Comparison of ENCODE assay signal across 11 cellular contexts in the genomic region with DNA sequence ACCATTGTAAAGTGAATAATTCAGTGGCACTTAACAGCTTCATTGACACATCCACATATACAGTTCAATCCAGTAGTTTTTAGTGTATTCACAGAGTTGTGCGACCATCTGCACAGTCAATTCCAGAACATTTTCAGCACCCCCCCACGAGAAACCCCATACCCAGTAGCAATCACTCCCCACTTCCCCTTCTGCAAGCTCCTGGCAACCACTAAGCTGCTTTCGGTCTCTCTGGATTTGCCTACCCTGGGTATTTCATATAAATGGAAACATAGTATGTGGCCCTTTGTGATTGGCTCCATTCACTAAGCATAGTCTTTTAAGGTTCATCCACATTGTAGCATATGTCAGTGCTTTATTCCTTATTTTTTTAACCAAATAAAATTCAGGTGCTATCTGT. TPM values are rescaled to one million over a fixed set of nuclear protein-coding genes. Genes with fewer than 3 reads are reported as not detected.
A peak's percentile ranks its signal among the peaks of the same experiment; 100 is the strongest.
DNase-seq lines count a peak whose midpoint lies in the region; ATAC-seq, FAIRE-seq and TF ChIP-seq lines count a peak whose summit lies in the region.
"Had no signal": no experiment of that assay in that cellular context is flagged by ENCODE, and none has a peak within 500 bp of the region (broad histone marks: within the 10 kb centered on the region; RNA-seq: fewer than 3 reads in every experiment).

No MANE protein-coding gene starts in this region.

- no peaks in the 10 kb centered on the region for H4K20me1 ChIP-seq in HepG2 (ENCODE audit: insufficient read depth, low read length)

- no peak for TF ChIP-seq POLR2A in HepG2 (IDR thresholded peaks at IDR 0.05; ENCODE audit: insufficient read depth in 1 of 2, low read depth in 2 of 2, low read length in 2 of 2)

- H3K36me3 Mint-ChIP-seq in activated T-helper 1 cell treated with anti-CD3 and anti-CD28 coated beads, Interleukin-12 subunit alpha, Interleukin-12 subunit beta, Interleukin-2, Interleukin-4 antibody, amounts not matched to agents 30 ng/mL and 10 ng/mL and 1 ng/mL, durations not matched to agents 14 hours and 24 hours and 36 hours (ENCODE audit: low read depth): peaks cover 34% of the 10 kb centered on the region

- H3K27ac ChIP-seq in HepG2 (ENCODE audit: extremely low read length, insufficient read depth, low read length) (no peak overlapping the region), right atrium auricular region (no peak overlapping the region)

- in situ Hi-C loops in HepG2 (cut with HindIII; ENCODE audit: extremely low pct_ligation_motif_present, low pct_unique_long_range_greater_than_20kb): loop anchor here (5.0 to 25.0 kb wide), 2 partner anchors 236 to 631 kb away; no protein-coding TSS in a partner anchor

- CTCF ChIA-PET in HepG2 (lab: Yijun Ruan, JAX; ENCODE audit: low intra/inter-chr PET ratio, low total read pairs): interaction anchor here (1.4 kb wide), 1 partner anchor 235 kb away, joined by 6 read pairs; no protein-coding TSS in a partner anchor

- POLR2A ChIA-PET in HepG2 (lab: Yijun Ruan, JAX): no interaction called here

- peaks cover 0 to 4% of the 10 kb centered on the region in 2 experiments; a peak in 2 of 5 replicates for H3K36me3 ChIP-seq in HepG2 (replicated peaks in 1 of 2; ENCODE audit: control insufficient read depth in 1 of 2, insufficient read depth in 2 of 2, low read length in 2 of 2)
- peaks cover 27% of the 10 kb centered on the region for H3K36me3 ChIP-seq in right atrium auricular region

- H3K9ac ChIP-seq in HepG2 (ENCODE audit: insufficient read depth, low read depth, low read length): no peak overlapping the region

- no peak for DNase-seq in activated T-helper 1 cell treated with anti-CD3 and anti-CD28 coated beads, Interleukin-12 subunit alpha, Interleukin-12 subunit beta, Interleukin-2, Interleukin-4 antibody, amounts not matched to agents 30 ng/mL and 10 ng/mL and 1 ng/mL, durations not matched to agents 14 hours and 24 hours and 36 hours (ENCODE audit: low spot score)
- DNase-seq in left cardiac atrium: no peak
- DNase-seq in HepG2 (ENCODE audit: low spot score): no peak
- DNase-seq in right atrium auricular region (ENCODE audit: low spot score): no peak
- no peak for DNase-seq in NCI-H1694 (lab: John Stamatoyannopoulos, UW)
- DNase-seq: cerebellar nuclear complex, DND-41, NCI-H526 treated with DMSO at 0.1 percent for 48 hours had no signal

- H3K4me2 ChIP-seq in HepG2 (ENCODE audit: low read depth, low read length): no peak overlapping the region

- no peaks in the 10 kb centered on the region for H3K4me1 ChIP-seq in HepG2 (ENCODE audit: insufficient read depth, low read length)
- no peaks in the 10 kb centered on the region for H3K4me1 ChIP-seq in right atrium auricular region

- no peak for FAIRE-seq in HepG2 (lab: Jason Lieb, UNC)

- TF ChIP-seq CTCF in HepG2 (CRISPR knock-in tag; IDR thresholded peaks at IDR 0.05) (no peak), right atrium auricular region (IDR thresholded peaks at IDR 0.05) (no peak)

- H3K4me1 Mint-ChIP-seq in activated T-helper 1 cell treated with anti-CD3 and anti-CD28 coated beads, Interleukin-12 subunit alpha, Interleukin-12 subunit beta, Interleukin-2, Interleukin-4 antibody, amounts not matched to agents 30 ng/mL and 10 ng/mL and 1 ng/mL, durations not matched to agents 14 hours and 24 hours and 36 hours (ENCODE audit: low read depth): peaks cover 59% of the 10 kb centered on the region

- intact Hi-C loops in activated T-helper 1 cell treated with anti-CD3 and anti-CD28 coated beads, Interleukin-12 subunit alpha, Interleukin-12 subunit beta, Interleukin-2, Interleukin-4 antibody, amounts not matched to agents 30 ng/mL and 10 ng/mL and 1 ng/mL, durations not matched to agents 14 hours and 24 hours and 36 hours (cut with micrococcal nuclease): loop anchor here (10.0 kb wide), 3 partner anchors 1127 to 1673 kb away; no protein-coding TSS in a partner anchor
- intact Hi-C loops in left cardiac atrium (cut with DNase I) (no loop called here), HepG2 (cut with micrococcal nuclease; ENCODE audit: unreplicated experiment) (no loop called here)

- H3K79me2 ChIP-seq in HepG2 (ENCODE audit: insufficient read depth, low read length): no peaks in the 10 kb centered on the region

- 89% methylated on average over 3 of the region's 3 CpGs for WGBS in HepG2 (ENCODE audit: low lambda C conversion rate)

- TF ChIP-seq EP300 in HepG2 (IDR thresholded peaks at IDR 0.05; ENCODE audit: low read depth in 2 of 2, low read length in 2 of 2) (no peak), HepG2 (CRISPR knock-in tag; IDR thresholded peaks at IDR 0.05; ENCODE audit: borderline replicate concordance) (no peak)

- no peak for TF ChIP-seq RAD21 in HepG2 (CRISPR knock-in tag; IDR thresholded peaks at IDR 0.05)

- H3K9me3 Mint-ChIP-seq in activated T-helper 1 cell treated with anti-CD3 and anti-CD28 coated beads, Interleukin-12 subunit alpha, Interleukin-12 subunit beta, Interleukin-2, Interleukin-4 antibody, amounts not matched to agents 30 ng/mL and 10 ng/mL and 1 ng/mL, durations not matched to agents 14 hours and 24 hours and 36 hours: no peaks in the 10 kb centered on the region

- H3K4me3 Mint-ChIP-seq in activated T-helper 1 cell treated with anti-CD3 and anti-CD28 coated beads, Interleukin-12 subunit alpha, Interleukin-12 subunit beta, Interleukin-2, Interleukin-4 antibody, amounts not matched to agents 30 ng/mL and 10 ng/mL and 1 ng/mL, durations not matched to agents 14 hours and 24 hours and 36 hours: no peak overlapping the region

- no peaks in the 10 kb centered on the region for H3K27me3 ChIP-seq in HepG2 (ENCODE audit: control insufficient read depth in 1 of 2, insufficient read depth in 2 of 2, low read length in 2 of 2)
- H3K27me3 ChIP-seq in right atrium auricular region: no peaks in the 10 kb centered on the region

- no peaks in the 10 kb centered on the region for H3K27me3 Mint-ChIP-seq in activated T-helper 1 cell treated with anti-CD3 and anti-CD28 coated beads, Interleukin-12 subunit alpha, Interleukin-12 subunit beta, Interleukin-2, Interleukin-4 antibody, amounts not matched to agents 30 ng/mL and 10 ng/mL and 1 ng/mL, durations not matched to agents 14 hours and 24 hours and 36 hours (ENCODE audit: insufficient read depth)

- BruUV-seq in HepG2 (replicated peaks; lab: Mats Ljungman, UMichigan): no TSS peak

- peak overlapping the region; percentile 72 for H3K27ac Mint-ChIP-seq in activated T-helper 1 cell treated with anti-CD3 and anti-CD28 coated beads, Interleukin-12 subunit alpha, Interleukin-12 subunit beta, Interleukin-2, Interleukin-4 antibody, amounts not matched to agents 30 ng/mL and 10 ng/mL and 1 ng/mL, durations not matched to agents 14 hours and 24 hours and 36 hours

- ATAC-seq in GM18498 (IDR thresholded peaks at IDR 0.05; ENCODE audit: unreplicated experiment) (peak; percentile 62), GM19463 (IDR thresholded peaks at IDR 0.05; ENCODE audit: unreplicated experiment) (peak; percentile 55), HG03135 (IDR thresholded peaks at IDR 0.05; ENCODE audit: unreplicated experiment) (peak; percentile 46), left cardiac atrium (no peak), HepG2 (no peak)

- no peak overlapping the region for H3K4me3 ChIP-seq in HepG2 (replicated peaks in 1 of 3; ENCODE audit: insufficient read depth in 1 of 3, low read depth in 2 of 3, low read length in 3 of 3)
- H3K4me3 ChIP-seq in right atrium auricular region: no peak overlapping the region

- H2AFZ ChIP-seq in HepG2 (ENCODE audit: low read length): no peak overlapping the region

- H3K9me3 ChIP-seq in HepG2 (ENCODE audit: low read length) (no peaks in the 10 kb centered on the region), right atrium auricular region (no peaks in the 10 kb centered on the region)

TF ChIP-seq in HepG2, 621 proteins besides CTCF, POLR2A, EP300 and RAD21 (continues in another document):
- TF ChIP-seq TCF7L2 (IDR thresholded peaks at IDR 0.05; ENCODE audit: low read depth, low read length): no peak

RNA-seq across cellular contexts. Expression of a gene that starts 10.0 kb away (rescaled TPM):
- total RNA-seq in activated T-helper 1 cell treated with anti-CD3 and anti-CD28 coated beads, Interleukin-12 subunit alpha, Interleukin-12 subunit beta, Interleukin-2, Interleukin-4 antibody, amounts not matched to agents 30 ng/mL and 10 ng/mL and 1 ng/mL, durations not matched to agents 14 hours and 24 hours and 36 hours: 41.6 and 43.8 TPM in 2 replicates
- total RNA-seq in left cardiac atrium: 10 to 100 TPM; 15.1 to 16.2 TPM
- total RNA-seq in HepG2 (2016; rRNA removed; fragmentation: Illumina TruSeq; extraction: Trizol): 7.6 and 9.8 TPM in 2 replicates
- total RNA-seq in HepG2 (2016; cell fraction: cytosol; rRNA removed; fragmentation: Illumina TruSeq; extraction: Trizol; ENCODE audit: low read depth): 3.9 and 5.2 TPM in 2 replicates
- total RNA-seq in HepG2 (2016; cell fraction: insoluble cytoplasmic fraction; rRNA removed; fragmentation: Illumina TruSeq; extraction: Trizol): 7.5 and 9.8 TPM in 2 replicates
- 6.6 and 7.4 TPM in 2 replicates for total RNA-seq in HepG2 (2016; cell fraction: membrane; rRNA removed; fragmentation: Illumina TruSeq; extraction: Trizol)
- total RNA-seq in HepG2 (2016; cell fraction: nucleus; rRNA removed; fragmentation: Illumina TruSeq; extraction: Trizol): 9.3 and 9.9 TPM in 2 replicates
- 10.1 and 10.2 TPM in 2 replicates for polyA plus RNA-seq in HepG2 (2011; rRNA removed)
- 5.1 and 5.4 TPM in 2 replicates for polyA plus RNA-seq in HepG2 (2011; cell fraction: cytosol; rRNA removed)
- polyA plus RNA-seq in HepG2 (2011; cell fraction: nucleus; rRNA removed): 24.6 and 26.6 TPM in 2 replicates
- 5.7 and 8.3 TPM in 2 replicates for polyA plus RNA-seq in HepG2 (2012)
- polyA plus RNA-seq in HepG2 (2016; cell fraction: cytosol; fragmentation: Illumina TruSeq; extraction: Trizol; ENCODE audit: low read depth): 2.9 and 3.3 TPM in 2 replicates
- 10.2 and 10.9 TPM in 2 replicates for polyA plus RNA-seq in HepG2 (2016; cell fraction: insoluble cytoplasmic fraction; fragmentation: Illumina TruSeq; extraction: Trizol; ENCODE audit: low read depth)
- polyA plus RNA-seq in HepG2 (2016; cell fraction: membrane; fragmentation: Illumina TruSeq; extraction: Trizol; ENCODE audit: low read depth): 5.2 and 5.8 TPM in 2 replicates
- polyA plus RNA-seq in HepG2 (2016; cell fraction: nucleus; fragmentation: Illumina TruSeq; extraction: Trizol; ENCODE audit: insufficient read depth, low read depth): 13.5 and 15.1 TPM in 2 replicates
- polyA minus RNA-seq in HepG2 (2011; rRNA and poly(A)+ RNA removed; ENCODE audit: low replicate concordance): 6.1 and 39.9 TPM in 2 replicates
- polyA minus RNA-seq in HepG2 (2011; cell fraction: cytosol; rRNA and poly(A)+ RNA removed): 4.6 and 4.7 TPM in 2 replicates
- 12.5 and 16.4 TPM in 2 replicates for polyA minus RNA-seq in HepG2 (2011; cell fraction: nucleus; rRNA and poly(A)+ RNA removed)
- total RNA-seq in right atrium auricular region: 10 to 100 TPM; 11.4 to 13.2 TPM

Comparison
In these comparisons a context has a peak if more than half of its experiments do, and no peak if none do; other contexts are left out.
1. ATAC-seq: peak in GM18498 (single experiment), GM19463 (single experiment) and HG03135 (single experiment); none in left cardiac atrium (0 of 2) and HepG2 (single experiment).